Comparison of ENCODE assay signal across 9 cellular contexts in the genomic region with DNA sequence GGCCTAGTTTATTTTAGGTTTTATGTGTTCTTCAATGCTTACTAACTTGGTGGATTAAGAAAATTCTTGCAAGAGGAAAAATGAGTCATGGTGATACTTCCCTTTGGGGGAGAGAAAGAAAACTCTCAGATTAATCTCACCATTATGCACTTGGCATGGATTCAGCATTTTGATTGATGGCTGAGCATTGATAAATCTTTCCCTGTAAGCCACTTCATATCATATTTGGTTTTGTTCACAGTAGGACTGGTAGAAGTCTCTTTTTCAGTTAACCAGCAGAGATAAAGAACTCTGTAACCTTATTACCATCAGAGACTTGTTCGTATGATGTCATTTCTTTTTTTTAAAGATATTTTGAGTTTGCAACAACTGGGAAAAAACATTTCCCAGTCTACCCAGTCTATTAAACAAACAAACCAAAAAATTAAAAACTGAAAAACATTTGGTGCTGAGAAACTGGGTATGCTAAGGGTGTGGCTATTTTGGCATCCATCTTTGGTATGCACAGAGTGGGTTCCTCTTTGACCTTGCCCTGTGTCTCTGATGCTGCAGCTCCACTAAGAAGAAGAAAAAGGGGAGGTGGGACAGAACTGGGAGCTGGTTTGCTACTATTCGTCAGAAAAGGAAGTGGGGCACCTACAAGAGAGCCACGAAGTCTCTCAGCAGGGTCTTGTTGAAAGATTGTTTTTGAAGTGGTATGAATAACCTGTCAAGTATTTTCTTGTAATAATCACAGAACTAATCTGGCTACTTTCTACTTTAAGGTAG. TPM values are rescaled to one million over a fixed set of nuclear protein-coding genes. Genes with fewer than 3 reads are reported as not detected.
DNase-seq lines count a peak whose midpoint lies in the region; ATAC-seq and TF ChIP-seq lines count a peak whose summit lies in the region.
"Had no signal": no experiment of that assay in that cellular context is flagged by ENCODE, and none has a peak within 500 bp of the region (broad histone marks: within the 10 kb centered on the region; RNA-seq: fewer than 3 reads in every experiment).

No MANE protein-coding gene starts in this region.

- peaks cover 0 to 26% (median 9%) of the 10 kb centered on the region in 4 donors for H3K4me1 ChIP-seq in right lobe of liver

- H3K27ac ChIP-seq in right lobe of liver = no peak overlapping the region

- in situ Hi-C loops in astrocyte of the cerebellum (cut with HindIII; ENCODE audit: low sequenced_read_pairs) = no loop called here

- no peak for TF ChIP-seq POLR2A in right lobe of liver (IDR thresholded peaks at IDR 0.05)

- H3K36me3 ChIP-seq in right lobe of liver = no peaks in the 10 kb centered on the region

- no peak for TF ChIP-seq CTCF in astrocyte of the cerebellum (IDR thresholded peaks at IDR 0.05; ENCODE audit: low read depth, low read length, missing control alignments)
- no peak for TF ChIP-seq CTCF in right lobe of liver (IDR thresholded peaks at IDR 0.05)

- peak; percentile 49 for DNase-seq in AG08395 (ENCODE audit: low spot score)
- peak; percentile 82 for DNase-seq in LHCN-M2 (ENCODE audit: low read depth)
- peak; percentile 74 for DNase-seq in astrocyte of the cerebellum (ENCODE audit: low read depth)
- DNase-seq in right lobe of liver = no peak
- no peak for DNase-seq in NCI-H2227 treated with DMSO at 0.1 percent for 48 hours (lab: John Stamatoyannopoulos, UW)
- DNase-seq in NCI-H1436 (lab: John Stamatoyannopoulos, UW) = no peak
- DNase-seq: NCI-H1048 had no signal

- ATAC-seq in right lobe of liver (peak in 3 of 4 donors; percentile 17 to 35 (median 24)), GM21367 (IDR thresholded peaks at IDR 0.05; ENCODE audit: unreplicated experiment) (no peak), HG02973 (IDR thresholded peaks at IDR 0.05; ENCODE audit: unreplicated experiment) (no peak)

- intact Hi-C loops in right lobe of liver (cut with DNase I) = no loop called here

- 63% methylated on average over 3 of the region's 3 CpGs for WGBS in right lobe of liver (ENCODE audit: insufficient coverage, low coverage, low lambda C conversion rate, missing lambda C conversion rate)

- H3K27me3 ChIP-seq in right lobe of liver = no peaks in the 10 kb centered on the region

- no peak overlapping the region for H3K4me3 ChIP-seq in astrocyte of the cerebellum (ENCODE audit: low read depth, low read length)
- no peak overlapping the region for H3K4me3 ChIP-seq in right lobe of liver

- H3K9me3 ChIP-seq in right lobe of liver = no peaks in the 10 kb centered on the region

RNA-seq across cellular contexts. Expression of gene TMOD3, which starts 17.2 kb away (rescaled TPM):
- total RNA-seq in LHCN-M2 (2014; rRNA removed) = 30.8 and 32.3 TPM in 2 replicates
- polyA plus RNA-seq in LHCN-M2 (2012) = 14.0 TPM
- 10 to 100 TPM; 15.0 to 32.2 (median 20.6) TPM for total RNA-seq in right lobe of liver

Comparison
In these comparisons a context has a peak if more than half of its experiments do, and no peak if none do; other contexts are left out.
1. DNase-seq: peak in AG08395 (single experiment), LHCN-M2 (single experiment) and astrocyte of the cerebellum (single experiment); none in right lobe of liver (0 of 3), NCI-H2227 treated with DMSO at 0.1 percent for 48 hours (single experiment) and NCI-H1436 (single experiment).
2. ATAC-seq: peak in right lobe of liver (3 of 4); none in GM21367 (single experiment) and HG02973 (single experiment).